37 cellular contexts compared by ENCODE assay signal in the genomic region with DNA sequence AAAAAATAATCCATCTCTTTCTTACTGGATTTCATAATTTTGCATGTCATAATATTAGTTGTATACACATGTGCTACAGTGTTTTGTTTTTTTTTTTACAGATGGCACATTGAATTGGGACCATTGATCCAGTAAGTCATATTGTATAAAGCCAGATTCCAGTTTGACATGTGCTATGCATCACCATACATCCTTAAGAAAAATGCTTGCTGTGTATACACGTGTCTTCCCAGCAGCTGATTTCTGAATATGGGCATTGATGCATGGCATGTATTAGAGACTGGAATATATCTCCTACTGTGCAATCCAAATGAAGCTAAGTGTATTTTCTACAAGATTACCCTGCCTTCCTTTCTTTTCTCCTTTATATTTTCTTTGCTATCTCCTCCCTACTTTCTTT.
"Had no signal": no experiment of that assay in that cellular context is flagged by ENCODE, and none has a peak within 500 bp of the region (broad histone marks: within the 10 kb centered on the region; RNA-seq: fewer than 3 reads in every experiment).

No MANE protein-coding gene starts in this region.

- ATAC-seq: activated CD8-positive, alpha-beta memory T cell treated with anti-CD3 and anti-CD28 coated beads, Interleukin-2, amount 10 ng/mL, durations not matched to agents 7 days and 5 days; activated CD8-positive, alpha-beta T cell treated with anti-CD3 and anti-CD28 coated beads, Interleukin-2, amount 10 ng/mL, durations not matched to agents 7 days and 5 days; activated naive CD8-positive, alpha-beta T cell treated with anti-CD3 and anti-CD28 coated beads, Interleukin-2, amount 50 U/mL, for 24 hours had no signal

- H3K4me3 Mint-ChIP-seq: activated B cell treated with CpG ODN at 0.5 μM for 24 hours; activated CD4-positive, alpha-beta memory T cell treated with anti-CD3 and anti-CD28 coated beads for 36 hours; activated CD4-positive, alpha-beta T cell treated with anti-CD3 and anti-CD28 coated beads, Interleukin-2, amount 10 ng/mL, durations not matched to agents 24 days and 14 days; activated CD8-positive, alpha-beta memory T cell treated with anti-CD3 and anti-CD28 coated beads, Interleukin-2, amount 10 ng/mL, durations not matched to agents 7 days and 5 days; activated CD8-positive, alpha-beta T cell treated with anti-CD3 and anti-CD28 coated beads, Interleukin-2, amount 10 ng/mL, durations not matched to agents 7 days and 5 days; activated naive CD4-positive, alpha-beta T cell treated with anti-CD3 and anti-CD28 coated beads, Interleukin-2, amount 10 ng/mL, durations not matched to agents 7 days and 5 days; activated naive CD4-positive, alpha-beta T cell treated with anti-CD3 and anti-CD28 coated beads, Interleukin-2, amount 50 U/mL, for 24 hours; activated naive CD8-positive, alpha-beta T cell; activated naive CD8-positive, alpha-beta T cell treated with anti-CD3 and anti-CD28 coated beads, Interleukin-2, amount 10 ng/mL, durations not matched to agents 7 days and 5 days; activated naive CD8-positive, alpha-beta T cell treated with anti-CD3 and anti-CD28 coated beads, Interleukin-2, amount 50 U/mL, for 24 hours; activated T-cell treated with anti-CD3 and anti-CD28 coated beads, Interleukin-2, amount 50 U/mL, for 24 hours; brain; central memory CD8-positive, alpha-beta T cell; T-helper 1 cell treated with Interleukin-12 subunit alpha and Interleukin-12 subunit beta and Interleukin-4 antibody, amounts not matched to agents 30 μg/mL and 1 μg/mL, for 36 hours; T-helper 2 cell treated with Interferon-gamma antibody and Interleukin-4, amounts not matched to agents 5 μg/mL and 100 μg/mL, for 36 hours had no signal

- FAIRE-seq: bronchial epithelial cell, TTC549 had no signal

- H3K36me3 Mint-ChIP-seq: activated CD4-positive, alpha-beta memory T cell treated with anti-CD3 and anti-CD28 coated beads for 36 hours; activated CD8-positive, alpha-beta memory T cell treated with anti-CD3 and anti-CD28 coated beads, Interleukin-2, amount 10 ng/mL, durations not matched to agents 7 days and 5 days; activated naive CD4-positive, alpha-beta T cell treated with anti-CD3 and anti-CD28 coated beads, Interleukin-2, amount 10 ng/mL, durations not matched to agents 7 days and 5 days; activated naive CD8-positive, alpha-beta T cell; activated naive CD8-positive, alpha-beta T cell treated with anti-CD3 and anti-CD28 coated beads, Interleukin-2, amount 10 ng/mL, durations not matched to agents 7 days and 5 days had no signal

- H3K4me3 ChIP-seq: ascending aorta, cardiac muscle cell had no signal

- DNase-seq: activated B cell treated with CpG ODN at 0.5 μM for 24 hours; activated CD4-positive, alpha-beta memory T cell treated with anti-CD3 and anti-CD28 coated beads for 36 hours; activated CD4-positive, alpha-beta T cell treated with anti-CD3 and anti-CD28 coated beads for 4 hours; activated CD4-positive, alpha-beta T cell treated with anti-CD3 and anti-CD28 coated beads, Interleukin-2, amount 10 ng/mL, durations not matched to agents 24 days and 14 days; activated CD4-positive, alpha-beta T cell treated with anti-CD3 and anti-CD28 coated beads, Interleukin-2, amount 50 U/mL, for 1 hour; activated CD4-positive, alpha-beta T cell treated with anti-CD3 and anti-CD28 coated beads, Interleukin-2, amount 50 U/mL, for 4 hours; activated CD4-positive, CD25-positive, alpha-beta regulatory T cell treated with anti-CD3 and anti-CD28 coated beads, Interleukin-2, amount 50 U/mL, for 72 hours; activated CD8-positive, alpha-beta memory T cell treated with anti-CD3 and anti-CD28 coated beads for 24 hours; activated CD8-positive, alpha-beta memory T cell treated with anti-CD3 and anti-CD28 coated beads, Interleukin-2, amount 10 ng/mL, durations not matched to agents 7 days and 5 days; activated CD8-positive, alpha-beta memory T cell treated with anti-CD3 and anti-CD28 coated beads, Interleukin-2, amount 50 U/mL, for 48 hours; activated CD8-positive, alpha-beta T cell treated with anti-CD3 and anti-CD28 coated beads, Interleukin-2, amount 10 ng/mL, durations not matched to agents 7 days and 5 days; activated effector memory CD4-positive, alpha-beta T cell treated with Interleukin-2 at 50 U/mL for 16 hours; activated gamma-delta T cell; activated naive CD4-positive, alpha-beta T cell treated with anti-CD3 and anti-CD28 coated beads, Interleukin-2, amount 10 ng/mL, durations not matched to agents 7 days and 5 days; activated naive CD4-positive, alpha-beta T cell treated with Interleukin-2 at 50 U/mL for 16 hours; activated naive CD8-positive, alpha-beta T cell treated with anti-CD3 and anti-CD28 coated beads, Interleukin-2, amount 10 ng/mL, durations not matched to agents 7 days and 5 days; activated naive CD8-positive, alpha-beta T cell treated with anti-CD3 and anti-CD28 coated beads, Interleukin-2, amount 50 U/mL, for 24 hours; activated T-cell treated with anti-CD3 and anti-CD28 coated beads, Interleukin-2, amount 50 U/mL, for 24 hours; activated T-cell treated with anti-CD3 and anti-CD28 coated beads, Interleukin-2, amount 50 U/mL, for 48 hours; amygdala; anterior cingulate cortex; caudate nucleus; T-helper 1 cell; T-helper 2 cell; T-helper 9 cell had no signal

- H3K9me3 Mint-ChIP-seq: activated B cell treated with CpG ODN at 0.5 μM for 24 hours; activated CD4-positive, alpha-beta memory T cell treated with anti-CD3 and anti-CD28 coated beads for 36 hours; activated naive CD4-positive, alpha-beta T cell treated with anti-CD3 and anti-CD28 coated beads, Interleukin-2, amount 10 ng/mL, durations not matched to agents 7 days and 5 days; activated naive CD4-positive, alpha-beta T cell treated with anti-CD3 and anti-CD28 coated beads, Interleukin-2, amount 50 U/mL, for 24 hours; activated naive CD8-positive, alpha-beta T cell treated with anti-CD3 and anti-CD28 coated beads, Interleukin-2, amount 10 ng/mL, durations not matched to agents 7 days and 5 days; activated naive CD8-positive, alpha-beta T cell treated with anti-CD3 and anti-CD28 coated beads, Interleukin-2, amount 50 U/mL, for 24 hours; activated T-cell treated with anti-CD3 and anti-CD28 coated beads, Interleukin-2, amount 50 U/mL, for 24 hours; activated T-helper 2 cell treated with anti-CD3 and anti-CD28 coated beads, Interferon-gamma antibody, Interleukin-2, Interleukin-4, amounts not matched to agents 10 μg/mL and 5 μg/mL and 100 μg/mL, durations not matched to agents 14 hours and 24 hours and 36 hours; central memory CD8-positive, alpha-beta T cell; T-helper 2 cell treated with Interferon-gamma antibody and Interleukin-4, amounts not matched to agents 5 μg/mL and 100 μg/mL, for 36 hours had no signal

- H3K36me3 ChIP-seq: ascending aorta, cardiac muscle cell had no signal

- H3K27ac Mint-ChIP-seq: activated B cell treated with CpG ODN at 0.5 μM for 24 hours; activated CD4-positive, alpha-beta memory T cell treated with anti-CD3 and anti-CD28 coated beads for 36 hours; activated CD4-positive, alpha-beta T cell treated with anti-CD3 and anti-CD28 coated beads, Interleukin-2, amount 10 ng/mL, durations not matched to agents 24 days and 14 days; activated CD8-positive, alpha-beta memory T cell treated with anti-CD3 and anti-CD28 coated beads, Interleukin-2, amount 10 ng/mL, durations not matched to agents 7 days and 5 days; activated CD8-positive, alpha-beta T cell treated with anti-CD3 and anti-CD28 coated beads, Interleukin-2, amount 10 ng/mL, durations not matched to agents 7 days and 5 days; activated naive CD4-positive, alpha-beta T cell treated with anti-CD3 and anti-CD28 coated beads, Interleukin-2, amount 10 ng/mL, durations not matched to agents 7 days and 5 days; activated naive CD4-positive, alpha-beta T cell treated with anti-CD3 and anti-CD28 coated beads, Interleukin-2, amount 50 U/mL, for 24 hours; activated naive CD8-positive, alpha-beta T cell; activated naive CD8-positive, alpha-beta T cell treated with anti-CD3 and anti-CD28 coated beads, Interleukin-2, amount 10 ng/mL, durations not matched to agents 7 days and 5 days; activated naive CD8-positive, alpha-beta T cell treated with anti-CD3 and anti-CD28 coated beads, Interleukin-2, amount 50 U/mL, for 24 hours; activated T-cell treated with anti-CD3 and anti-CD28 coated beads, Interleukin-2, amount 50 U/mL, for 24 hours; activated T-helper 2 cell treated with anti-CD3 and anti-CD28 coated beads, Interferon-gamma antibody, Interleukin-2, Interleukin-4, amounts not matched to agents 10 μg/mL and 5 μg/mL and 100 μg/mL, durations not matched to agents 14 hours and 24 hours and 36 hours; brain; T-helper 1 cell treated with Interleukin-12 subunit alpha and Interleukin-12 subunit beta and Interleukin-4 antibody, amounts not matched to agents 30 μg/mL and 1 μg/mL, for 36 hours; T-helper 2 cell treated with Interferon-gamma antibody and Interleukin-4, amounts not matched to agents 5 μg/mL and 100 μg/mL, for 36 hours had no signal

- H3K27ac ChIP-seq: ascending aorta, cardiac muscle cell, VCaP had no signal

- H3K27me3 Mint-ChIP-seq: activated CD4-positive, alpha-beta memory T cell treated with anti-CD3 and anti-CD28 coated beads for 36 hours; activated CD4-positive, alpha-beta T cell treated with anti-CD3 and anti-CD28 coated beads, Interleukin-2, amount 10 ng/mL, durations not matched to agents 24 days and 14 days; activated naive CD4-positive, alpha-beta T cell treated with anti-CD3 and anti-CD28 coated beads, Interleukin-2, amount 10 ng/mL, durations not matched to agents 7 days and 5 days; activated naive CD4-positive, alpha-beta T cell treated with anti-CD3 and anti-CD28 coated beads, Interleukin-2, amount 50 U/mL, for 24 hours; activated naive CD8-positive, alpha-beta T cell; activated naive CD8-positive, alpha-beta T cell treated with anti-CD3 and anti-CD28 coated beads, Interleukin-2, amount 10 ng/mL, durations not matched to agents 7 days and 5 days; activated naive CD8-positive, alpha-beta T cell treated with anti-CD3 and anti-CD28 coated beads, Interleukin-2, amount 50 U/mL, for 24 hours; activated T-cell treated with anti-CD3 and anti-CD28 coated beads, Interleukin-2, amount 50 U/mL, for 24 hours; brain had no signal

- H3K9me3 ChIP-seq: ascending aorta had no signal

- H3K27me3 ChIP-seq: ascending aorta, cardiac muscle cell had no signal

- H3K4me1 Mint-ChIP-seq: activated CD4-positive, alpha-beta T cell treated with anti-CD3 and anti-CD28 coated beads, Interleukin-2, amount 10 ng/mL, durations not matched to agents 24 days and 14 days; activated naive CD4-positive, alpha-beta T cell treated with anti-CD3 and anti-CD28 coated beads, Interleukin-2, amount 10 ng/mL, durations not matched to agents 7 days and 5 days; central memory CD8-positive, alpha-beta T cell had no signal

- H3K4me1 ChIP-seq: ascending aorta had no signal
